In genomic region chr11:35412285-35412684, GRCh38 we compare ENCODE assay signal across 9 cellular contexts. TPM values are rescaled to one million over a fixed set of nuclear protein-coding genes. Genes with fewer than 3 reads are reported as not detected.
A peak's percentile ranks its signal among the peaks of the same experiment; 100 is the strongest.
DNase-seq lines count a peak whose midpoint lies in the region; ATAC-seq and TF ChIP-seq lines count a peak whose summit lies in the region.
"Had no signal": no experiment of that assay in that cellular context is flagged by ENCODE, and none has a peak within 500 bp of the region (broad histone marks: within the 10 kb centered on the region; RNA-seq: fewer than 3 reads in every experiment).

No MANE protein-coding gene starts in this region.

- H3K27me3 Mint-ChIP-seq in WTC11 (ENCODE audit: low read depth) = peaks cover 52% of the 10 kb centered on the region

- TF ChIP-seq CTCF in WTC11 (IDR thresholded peaks at IDR 0.05) (no peak), omental fat pad (IDR thresholded peaks at IDR 0.05) (no peak)

- H3K9me3 Mint-ChIP-seq in WTC11 = no peaks in the 10 kb centered on the region

- H3K27ac Mint-ChIP-seq in WTC11 = no peak overlapping the region

- peak; percentile 23 for DNase-seq in Daoy (ENCODE audit: low read depth)
- DNase-seq in KBM-7 = peak; percentile 24
- DNase-seq in WTC11 (ENCODE audit: low spot score) = no peak
- DNase-seq in medulla oblongata (ENCODE audit: extremely low spot score) = peak; percentile 59
- DNase-seq in omental fat pad (ENCODE audit: low spot score) = no peak
- DNase-seq: activated CD4-positive, CD25-positive, alpha-beta regulatory T cell treated with anti-CD3 and anti-CD28 coated beads, Interleukin-2, amount 50 U/mL, for 72 hours had no signal

- in situ Hi-C loops in KBM-7 (cut with MboI; ENCODE audit: low pct_unique_long_range_greater_than_20kb, low sequenced_read_pairs) = no loop called here

- H3K4me3 Mint-ChIP-seq in WTC11 = no peak overlapping the region

- CTCF ChIA-PET in WTC11 (lab: Charles Lee) = interaction anchor here (0.6 to 1.2 kb wide), 10 partner anchors 20 to 898 kb away, joined by 3 to 8 read pairs (median 3); partner anchors contain the start of genes ELF5 and PAMR1

- H3K4me1 Mint-ChIP-seq in WTC11 = no peaks in the 10 kb centered on the region

- no peaks in the 10 kb centered on the region for H3K36me3 Mint-ChIP-seq in WTC11

- POLR2A ChIA-PET in WTC11 (lab: Charles Lee) = no interaction called here

- ATAC-seq in WTC11 = peak; percentile 88
- ATAC-seq in GM18909 (IDR thresholded peaks at IDR 0.05; ENCODE audit: poor library complexity, unreplicated experiment) = no peak
- ATAC-seq in GM21737 (IDR thresholded peaks at IDR 0.05; ENCODE audit: unreplicated experiment) = no peak
- no peak for ATAC-seq in HG02840 (IDR thresholded peaks at IDR 0.05; ENCODE audit: low FRiP score, unreplicated experiment)
- no peak for ATAC-seq in omental fat pad (ENCODE audit: low FRiP score)

TF ChIP-seq in WTC11, 78 proteins besides CTCF, POLR2A, EP300 and RAD21:
- TF ChIP-seq ZNF219 (CRISPR knock-in tag; IDR thresholded peaks at IDR 0.05; ENCODE audit: borderline replicate concordance) = no peak
- TF ChIP-seq FOXP1 (CRISPR knock-in tag; IDR thresholded peaks at IDR 0.05; ENCODE audit: borderline replicate concordance) = no peak
- no peak for TF ChIP-seq ATF1 (CRISPR knock-in tag; IDR thresholded peaks at IDR 0.05)
- TF ChIP-seq ZNF121 (CRISPR knock-in tag; IDR thresholded peaks at IDR 0.05) = no peak
- TF ChIP-seq ZNF512 (CRISPR knock-in tag; IDR thresholded peaks at IDR 0.05; ENCODE audit: borderline replicate concordance) = no peak
- TF ChIP-seq SOX15 (CRISPR knock-in tag; IDR thresholded peaks at IDR 0.05) = no peak
- no peak for TF ChIP-seq ZNF532 (CRISPR knock-in tag; IDR thresholded peaks at IDR 0.05; ENCODE audit: borderline replicate concordance)
- TF ChIP-seq SP1 (CRISPR knock-in tag; conservative IDR thresholded peaks at IDR 0.05) = no peak
- TF ChIP-seq NR1H2 (CRISPR knock-in tag; IDR thresholded peaks at IDR 0.05) = no peak
- TF ChIP-seq, protein P1, sequence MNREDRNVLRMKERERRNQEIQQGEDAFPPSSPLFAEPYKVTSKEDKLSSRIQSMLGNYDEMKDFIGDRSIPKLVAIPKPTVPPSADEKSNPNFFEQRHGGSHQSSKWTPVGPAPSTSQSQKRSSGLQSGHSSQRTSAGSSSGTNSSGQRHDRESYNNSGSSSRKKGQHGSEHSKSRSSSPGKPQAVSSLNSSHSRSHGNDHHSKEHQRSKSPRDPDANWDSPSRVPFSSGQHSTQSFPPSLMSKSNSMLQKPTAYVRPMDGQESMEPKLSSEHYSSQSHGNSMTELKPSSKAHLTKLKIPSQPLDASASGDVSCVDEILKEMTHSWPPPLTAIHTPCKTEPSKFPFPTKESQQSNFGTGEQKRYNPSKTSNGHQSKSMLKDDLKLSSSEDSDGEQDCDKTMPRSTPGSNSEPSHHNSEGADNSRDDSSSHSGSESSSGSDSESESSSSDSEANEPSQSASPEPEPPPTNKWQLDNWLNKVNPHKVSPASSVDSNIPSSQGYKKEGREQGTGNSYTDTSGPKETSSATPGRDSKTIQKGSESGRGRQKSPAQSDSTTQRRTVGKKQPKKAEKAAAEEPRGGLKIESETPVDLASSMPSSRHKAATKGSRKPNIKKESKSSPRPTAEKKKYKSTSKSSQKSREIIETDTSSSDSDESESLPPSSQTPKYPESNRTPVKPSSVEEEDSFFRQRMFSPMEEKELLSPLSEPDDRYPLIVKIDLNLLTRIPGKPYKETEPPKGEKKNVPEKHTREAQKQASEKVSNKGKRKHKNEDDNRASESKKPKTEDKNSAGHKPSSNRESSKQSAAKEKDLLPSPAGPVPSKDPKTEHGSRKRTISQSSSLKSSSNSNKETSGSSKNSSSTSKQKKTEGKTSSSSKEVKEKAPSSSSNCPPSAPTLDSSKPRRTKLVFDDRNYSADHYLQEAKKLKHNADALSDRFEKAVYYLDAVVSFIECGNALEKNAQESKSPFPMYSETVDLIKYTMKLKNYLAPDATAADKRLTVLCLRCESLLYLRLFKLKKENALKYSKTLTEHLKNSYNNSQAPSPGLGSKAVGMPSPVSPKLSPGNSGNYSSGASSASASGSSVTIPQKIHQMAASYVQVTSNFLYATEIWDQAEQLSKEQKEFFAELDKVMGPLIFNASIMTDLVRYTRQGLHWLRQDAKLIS (CRISPR knock-in tag; IDR thresholded peaks at IDR 0.05; ENCODE audit: borderline replicate concordance) = no peak
- no peak for TF ChIP-seq GTF2I (CRISPR knock-in tag; conservative IDR thresholded peaks at IDR 0.05)
- TF ChIP-seq, protein P2, sequence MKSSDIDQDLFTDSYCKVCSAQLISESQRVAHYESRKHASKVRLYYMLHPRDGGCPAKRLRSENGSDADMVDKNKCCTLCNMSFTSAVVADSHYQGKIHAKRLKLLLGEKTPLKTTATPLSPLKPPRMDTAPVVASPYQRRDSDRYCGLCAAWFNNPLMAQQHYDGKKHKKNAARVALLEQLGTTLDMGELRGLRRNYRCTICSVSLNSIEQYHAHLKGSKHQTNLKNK (CRISPR knock-in tag; IDR thresholded peaks at IDR 0.05) = no peak
- no peak for TF ChIP-seq MYBL2 (CRISPR knock-in tag; IDR thresholded peaks at IDR 0.05)
- no peak for TF ChIP-seq IRF2 (CRISPR knock-in tag; IDR thresholded peaks at IDR 0.05; ENCODE audit: borderline replicate concordance, low read depth)
- no peak for TF ChIP-seq NR2C2 (CRISPR knock-in tag; IDR thresholded peaks at IDR 0.05)

RNA-seq across cellular contexts. Expression of gene SLC1A2, which starts 7.1 kb away (rescaled TPM):
- 0.03 and 0.17 TPM in 2 replicates for total RNA-seq in Daoy (2014; rRNA removed; shearing (Covaris generic))
- total RNA-seq in WTC11 (2021) = 0.46 to 1.2 TPM (median 0.50 TPM) in 3 replicates
- 1 to 10 TPM in 3 of 4 donors, under 1 TPM in 1; 0.96 to 5.0 (median 2.8) TPM for total RNA-seq in omental fat pad

Comparison
In these comparisons a context has a peak if more than half of its experiments do, and no peak if none do; other contexts are left out.
1. DNase-seq: peak in Daoy (single experiment), KBM-7 (single experiment) and medulla oblongata (single experiment); none in WTC11 (single experiment) and omental fat pad (single experiment).